Comparison of ENCODE assay signal across 8 cellular contexts in the genomic region with DNA sequence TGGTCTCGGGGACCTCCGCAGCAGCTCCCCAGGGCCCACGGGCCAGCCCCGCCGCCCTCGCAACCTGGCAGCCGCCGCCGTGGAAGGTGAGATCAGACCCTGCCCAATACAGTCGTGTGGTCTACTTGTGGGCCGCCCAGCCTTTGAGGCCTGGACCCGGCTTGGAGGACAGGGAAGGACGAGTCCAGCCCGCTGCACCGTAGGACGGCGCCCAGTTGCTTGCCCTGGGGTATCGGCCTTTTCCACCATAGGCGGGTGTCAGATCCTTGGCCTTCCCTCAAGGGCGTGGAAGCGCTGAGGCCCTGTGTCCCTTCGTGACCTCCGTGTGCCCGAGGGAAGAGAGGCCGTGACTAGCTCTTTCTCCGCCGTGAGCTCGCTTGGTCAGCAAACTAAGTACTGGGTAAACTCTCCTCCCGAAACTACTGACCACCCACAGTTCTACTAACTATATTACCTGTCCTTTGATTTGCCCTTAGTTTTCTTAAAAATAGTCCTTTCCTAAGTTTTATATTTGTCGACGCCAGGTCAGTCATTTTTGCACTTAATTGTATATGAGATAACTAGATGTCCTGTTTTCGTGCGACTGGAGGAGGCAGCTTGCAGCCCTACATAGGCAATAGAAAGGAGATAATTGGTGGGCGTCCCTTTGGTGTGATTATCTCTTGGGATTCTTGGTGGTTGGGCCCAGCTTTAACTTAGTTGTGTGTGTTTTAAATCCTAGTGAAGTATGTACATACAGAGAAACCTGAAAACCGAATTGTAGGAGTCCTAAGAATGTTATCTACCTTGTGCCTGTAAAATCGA.
DNase-seq lines count a peak whose midpoint lies in the region; ATAC-seq and TF ChIP-seq lines count a peak whose summit lies in the region.

No MANE protein-coding gene starts in this region.

- peak overlapping the region; percentile 91 for H3K27ac ChIP-seq in angular gyrus (ENCODE audit: low read depth, low read length)

- H3K4me3 ChIP-seq in AG10803 (ENCODE audit: low read length) (peak overlapping the region; percentile 100), iPS-11a (ENCODE audit: low read depth, low read length) (peak overlapping the region; percentile 100), skeletal muscle cell (ENCODE audit: low read depth, low read length) (peak overlapping the region; percentile 99)

- TF ChIP-seq CTCF in AG10803 (conservative IDR thresholded peaks at IDR 0.05; ENCODE audit: low read length) = no peak

- in situ Hi-C loops in KBM-7 (cut with MboI; ENCODE audit: low pct_unique_long_range_greater_than_20kb, low sequenced_read_pairs) = no loop called here

- ATAC-seq in GM19324 (IDR thresholded peaks at IDR 0.05; ENCODE audit: low FRiP score, unreplicated experiment) (peak; percentile 12), HG03520 (IDR thresholded peaks at IDR 0.05; ENCODE audit: unreplicated experiment) (no peak)

- DNase-seq in AG10803 (ENCODE audit: low read depth) (peak; percentile 38), NCI-H146 treated with DMSO at 0.1 percent for 48 hours (lab: John Stamatoyannopoulos, UW; ENCODE audit: unreplicated experiment) (peak; percentile 30), skeletal muscle cell (ENCODE audit: low read depth) (no peak), KBM-7 (no peak)

Comparison
In these comparisons a context has a peak if more than half of its experiments do, and no peak if none do; other contexts are left out.
1. DNase-seq: peak in AG10803 (single experiment) and NCI-H146 treated with DMSO at 0.1 percent for 48 hours (single experiment); none in skeletal muscle cell (single experiment) and KBM-7 (single experiment).
2. Peak in every context shown above with its lines, with median percentiles within 50 percentile points of each other: H3K4me3 ChIP-seq.